In genomic region chr13:108624108-108624507, GRCh38 we compare ENCODE assay signal across 3 cellular contexts.
TF ChIP-seq lines count a peak whose summit lies in the region.

No MANE protein-coding gene starts in this region.

TF ChIP-seq in A549, 52 proteins besides CTCF, POLR2A, EP300 and RAD21:
- TF ChIP-seq KDM1A (IDR thresholded peaks at IDR 0.05; ENCODE audit: low read depth), result no peak
- TF ChIP-seq MAFK (IDR thresholded peaks at IDR 0.05; ENCODE audit: partially characterized antibody), result peak; percentile 60
TF ChIP-seq in A549: peak in this region for 1.

TF ChIP-seq in GM23338, 12 proteins besides CTCF, POLR2A, EP300 and RAD21:
- TF ChIP-seq POLR2AphosphoS5 (IDR thresholded peaks at IDR 0.05; ENCODE audit: low read depth), result no peak
- TF ChIP-seq, protein P1, sequence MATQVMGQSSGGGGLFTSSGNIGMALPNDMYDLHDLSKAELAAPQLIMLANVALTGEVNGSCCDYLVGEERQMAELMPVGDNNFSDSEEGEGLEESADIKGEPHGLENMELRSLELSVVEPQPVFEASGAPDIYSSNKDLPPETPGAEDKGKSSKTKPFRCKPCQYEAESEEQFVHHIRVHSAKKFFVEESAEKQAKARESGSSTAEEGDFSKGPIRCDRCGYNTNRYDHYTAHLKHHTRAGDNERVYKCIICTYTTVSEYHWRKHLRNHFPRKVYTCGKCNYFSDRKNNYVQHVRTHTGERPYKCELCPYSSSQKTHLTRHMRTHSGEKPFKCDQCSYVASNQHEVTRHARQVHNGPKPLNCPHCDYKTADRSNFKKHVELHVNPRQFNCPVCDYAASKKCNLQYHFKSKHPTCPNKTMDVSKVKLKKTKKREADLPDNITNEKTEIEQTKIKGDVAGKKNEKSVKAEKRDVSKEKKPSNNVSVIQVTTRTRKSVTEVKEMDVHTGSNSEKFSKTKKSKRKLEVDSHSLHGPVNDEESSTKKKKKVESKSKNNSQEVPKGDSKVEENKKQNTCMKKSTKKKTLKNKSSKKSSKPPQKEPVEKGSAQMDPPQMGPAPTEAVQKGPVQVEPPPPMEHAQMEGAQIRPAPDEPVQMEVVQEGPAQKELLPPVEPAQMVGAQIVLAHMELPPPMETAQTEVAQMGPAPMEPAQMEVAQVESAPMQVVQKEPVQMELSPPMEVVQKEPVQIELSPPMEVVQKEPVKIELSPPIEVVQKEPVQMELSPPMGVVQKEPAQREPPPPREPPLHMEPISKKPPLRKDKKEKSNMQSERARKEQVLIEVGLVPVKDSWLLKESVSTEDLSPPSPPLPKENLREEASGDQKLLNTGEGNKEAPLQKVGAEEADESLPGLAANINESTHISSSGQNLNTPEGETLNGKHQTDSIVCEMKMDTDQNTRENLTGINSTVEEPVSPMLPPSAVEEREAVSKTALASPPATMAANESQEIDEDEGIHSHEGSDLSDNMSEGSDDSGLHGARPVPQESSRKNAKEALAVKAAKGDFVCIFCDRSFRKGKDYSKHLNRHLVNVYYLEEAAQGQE (IDR thresholded peaks at IDR 0.05; ENCODE audit: unreplicated experiment), result no peak
- no peak for TF ChIP-seq CREB1 (CRISPR knock-in tag; IDR thresholded peaks at IDR 0.05; ENCODE audit: low read depth)
- TF ChIP-seq, protein P2, sequence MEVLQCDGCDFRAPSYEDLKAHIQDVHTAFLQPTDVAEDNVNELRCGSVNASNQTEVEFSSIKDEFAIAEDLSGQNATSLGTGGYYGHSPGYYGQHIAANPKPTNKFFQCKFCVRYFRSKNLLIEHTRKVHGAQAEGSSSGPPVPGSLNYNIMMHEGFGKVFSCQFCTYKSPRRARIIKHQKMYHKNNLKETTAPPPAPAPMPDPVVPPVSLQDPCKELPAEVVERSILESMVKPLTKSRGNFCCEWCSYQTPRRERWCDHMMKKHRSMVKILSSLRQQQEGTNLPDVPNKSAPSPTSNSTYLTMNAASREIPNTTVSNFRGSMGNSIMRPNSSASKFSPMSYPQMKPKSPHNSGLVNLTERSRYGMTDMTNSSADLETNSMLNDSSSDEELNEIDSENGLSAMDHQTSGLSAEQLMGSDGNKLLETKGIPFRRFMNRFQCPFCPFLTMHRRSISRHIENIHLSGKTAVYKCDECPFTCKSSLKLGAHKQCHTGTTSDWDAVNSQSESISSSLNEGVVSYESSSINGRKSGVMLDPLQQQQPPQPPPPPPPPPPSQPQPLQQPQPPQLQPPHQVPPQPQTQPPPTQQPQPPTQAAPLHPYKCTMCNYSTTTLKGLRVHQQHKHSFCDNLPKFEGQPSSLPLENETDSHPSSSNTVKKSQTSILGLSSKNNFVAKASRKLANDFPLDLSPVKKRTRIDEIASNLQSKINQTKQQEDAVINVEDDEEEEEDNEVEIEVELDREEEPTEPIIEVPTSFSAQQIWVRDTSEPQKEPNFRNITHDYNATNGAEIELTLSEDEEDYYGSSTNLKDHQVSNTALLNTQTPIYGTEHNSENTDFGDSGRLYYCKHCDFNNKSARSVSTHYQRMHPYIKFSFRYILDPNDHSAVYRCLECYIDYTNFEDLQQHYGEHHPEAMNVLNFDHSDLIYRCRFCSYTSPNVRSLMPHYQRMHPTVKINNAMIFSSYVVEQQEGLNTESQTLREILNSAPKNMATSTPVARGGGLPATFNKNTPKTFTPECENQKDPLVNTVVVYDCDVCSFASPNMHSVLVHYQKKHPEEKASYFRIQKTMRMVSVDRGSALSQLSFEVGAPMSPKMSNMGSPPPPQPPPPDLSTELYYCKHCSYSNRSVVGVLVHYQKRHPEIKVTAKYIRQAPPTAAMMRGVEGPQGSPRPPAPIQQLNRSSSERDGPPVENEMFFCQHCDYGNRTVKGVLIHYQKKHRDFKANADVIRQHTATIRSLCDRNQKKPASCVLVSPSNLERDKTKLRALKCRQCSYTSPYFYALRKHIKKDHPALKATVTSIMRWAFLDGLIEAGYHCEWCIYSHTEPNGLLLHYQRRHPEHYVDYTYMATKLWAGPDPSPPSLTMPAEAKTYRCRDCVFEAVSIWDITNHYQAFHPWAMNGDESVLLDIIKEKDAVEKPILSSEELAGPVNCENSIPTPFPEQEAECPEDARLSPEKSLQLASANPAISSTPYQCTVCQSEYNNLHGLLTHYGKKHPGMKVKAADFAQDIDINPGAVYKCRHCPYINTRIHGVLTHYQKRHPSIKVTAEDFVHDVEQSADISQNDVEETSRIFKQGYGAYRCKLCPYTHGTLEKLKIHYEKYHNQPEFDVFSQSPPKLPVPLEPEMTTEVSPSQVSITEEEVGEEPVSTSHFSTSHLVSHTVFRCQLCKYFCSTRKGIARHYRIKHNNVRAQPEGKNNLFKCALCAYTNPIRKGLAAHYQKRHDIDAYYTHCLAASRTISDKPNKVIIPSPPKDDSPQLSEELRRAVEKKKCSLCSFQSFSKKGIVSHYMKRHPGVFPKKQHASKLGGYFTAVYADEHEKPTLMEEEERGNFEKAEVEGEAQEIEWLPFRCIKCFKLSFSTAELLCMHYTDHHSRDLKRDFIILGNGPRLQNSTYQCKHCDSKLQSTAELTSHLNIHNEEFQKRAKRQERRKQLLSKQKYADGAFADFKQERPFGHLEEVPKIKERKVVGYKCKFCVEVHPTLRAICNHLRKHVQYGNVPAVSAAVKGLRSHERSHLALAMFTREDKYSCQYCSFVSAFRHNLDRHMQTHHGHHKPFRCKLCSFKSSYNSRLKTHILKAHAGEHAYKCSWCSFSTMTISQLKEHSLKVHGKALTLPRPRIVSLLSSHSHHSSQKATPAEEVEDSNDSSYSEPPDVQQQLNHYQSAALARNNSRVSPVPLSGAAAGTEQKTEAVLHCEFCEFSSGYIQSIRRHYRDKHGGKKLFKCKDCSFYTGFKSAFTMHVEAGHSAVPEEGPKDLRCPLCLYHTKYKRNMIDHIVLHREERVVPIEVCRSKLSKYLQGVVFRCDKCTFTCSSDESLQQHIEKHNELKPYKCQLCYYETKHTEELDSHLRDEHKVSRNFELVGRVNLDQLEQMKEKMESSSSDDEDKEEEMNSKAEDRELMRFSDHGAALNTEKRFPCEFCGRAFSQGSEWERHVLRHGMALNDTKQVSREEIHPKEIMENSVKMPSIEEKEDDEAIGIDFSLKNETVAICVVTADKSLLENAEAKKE (CRISPR knock-in tag; IDR thresholded peaks at IDR 0.05), result no peak
- TF ChIP-seq ETS1 (IDR thresholded peaks at IDR 0.05), result no peak
- no peak for TF ChIP-seq EZH2phosphoT487 (IDR thresholded peaks at IDR 0.05; ENCODE audit: unreplicated experiment)
- TF ChIP-seq JUNB (IDR thresholded peaks at IDR 0.05; ENCODE audit: unreplicated experiment), result no peak
- no peak for TF ChIP-seq EZH2 (IDR thresholded peaks at IDR 0.05; ENCODE audit: low read depth, unreplicated experiment)
- no peak for TF ChIP-seq ZNF331 (CRISPR knock-in tag; IDR thresholded peaks at IDR 0.05; ENCODE audit: low read depth)
- no peak for TF ChIP-seq NANOG (IDR thresholded peaks at IDR 0.05; ENCODE audit: borderline replicate concordance)
- no peak for TF ChIP-seq STAT1 (IDR thresholded peaks at IDR 0.05; ENCODE audit: unreplicated experiment)
- TF ChIP-seq ZNF114 (CRISPR knock-in tag; IDR thresholded peaks at IDR 0.05), result no peak

TF ChIP-seq in IMR-90, 13 proteins besides CTCF, POLR2A, EP300 and RAD21:
- TF ChIP-seq CEBPB (IDR thresholded peaks at IDR 0.05; ENCODE audit: low read depth, low read length) (no peak), MAFK (IDR thresholded peaks at IDR 0.05; ENCODE audit: low read depth, low read length) (peak; percentile 61)
